In the genomic region with DNA sequence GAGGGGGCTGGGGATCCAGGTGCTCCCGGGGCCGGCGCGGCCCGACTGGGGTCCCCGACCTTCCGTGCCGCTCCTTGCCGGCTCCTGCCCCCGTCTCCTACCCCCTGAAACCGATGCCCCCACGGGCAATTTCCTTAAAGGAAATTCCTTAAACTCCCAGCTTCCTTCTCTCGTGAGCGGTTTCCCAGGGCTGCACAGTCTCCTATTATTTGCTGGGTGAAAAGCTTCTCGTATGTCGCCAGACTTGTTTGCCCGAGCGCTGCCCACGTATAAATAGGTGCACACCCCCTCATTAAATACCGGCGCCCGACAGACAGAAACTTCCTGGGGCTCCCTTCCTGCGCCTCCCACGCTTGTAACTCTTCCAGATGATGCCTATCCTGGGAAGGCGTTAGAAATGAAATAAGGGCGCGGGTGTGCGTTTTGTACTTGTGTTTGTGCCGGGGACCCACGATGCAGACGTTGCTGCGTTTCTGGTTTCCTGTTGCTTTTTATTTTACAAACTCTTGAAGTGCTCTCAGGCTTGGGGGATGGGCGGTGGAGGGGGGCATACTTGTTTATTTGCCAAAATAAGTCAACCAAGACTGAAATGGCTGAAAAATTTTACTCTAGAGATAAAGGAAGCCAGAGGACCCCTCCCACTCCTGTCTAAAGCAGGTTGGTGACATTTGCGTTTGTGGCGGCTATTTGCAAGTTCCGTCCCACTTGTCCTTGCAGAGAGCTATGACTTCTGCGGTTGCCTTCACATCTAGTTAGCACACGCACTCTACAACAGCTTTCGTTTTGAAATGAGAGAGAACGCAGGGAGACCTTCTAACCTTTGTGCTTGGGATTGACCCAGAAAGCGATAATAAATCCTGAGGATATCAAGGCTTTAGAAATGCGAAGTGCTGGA, we compare ENCODE assay signal across 1 cellular context.
TF ChIP-seq lines count a peak whose summit lies in the region.

No MANE protein-coding gene starts in this region.

TF ChIP-seq in endothelial cell of umbilical vein, 7 proteins besides CTCF, POLR2A, EP300 and RAD21 (continued from another document):
- no peak for TF ChIP-seq MYC (IDR thresholded peaks at IDR 0.05; ENCODE audit: low read depth, low read length)
- TF ChIP-seq GATA2 (IDR thresholded peaks at IDR 0.05; ENCODE audit: insufficient read depth, insufficient read length, low read depth, low read length), result no peak
- TF ChIP-seq FOS (IDR thresholded peaks at IDR 0.05; ENCODE audit: borderline replicate concordance, insufficient read depth, low read length), result no peak
- no peak for TF ChIP-seq POLR2AphosphoS5 (IDR thresholded peaks at IDR 0.05; ENCODE audit: insufficient read depth, low read depth, low read length)
- TF ChIP-seq JUN (IDR thresholded peaks at IDR 0.05; ENCODE audit: borderline replicate concordance, insufficient read depth, insufficient read length, low read depth), result no peak
- no peak for TF ChIP-seq EZH2 (IDR thresholded peaks at IDR 0.05; ENCODE audit: borderline replicate concordance, low read depth, low read length, severe bottlenecking)
